ENCODE assay signal across 8 cellular contexts in the genomic region with DNA sequence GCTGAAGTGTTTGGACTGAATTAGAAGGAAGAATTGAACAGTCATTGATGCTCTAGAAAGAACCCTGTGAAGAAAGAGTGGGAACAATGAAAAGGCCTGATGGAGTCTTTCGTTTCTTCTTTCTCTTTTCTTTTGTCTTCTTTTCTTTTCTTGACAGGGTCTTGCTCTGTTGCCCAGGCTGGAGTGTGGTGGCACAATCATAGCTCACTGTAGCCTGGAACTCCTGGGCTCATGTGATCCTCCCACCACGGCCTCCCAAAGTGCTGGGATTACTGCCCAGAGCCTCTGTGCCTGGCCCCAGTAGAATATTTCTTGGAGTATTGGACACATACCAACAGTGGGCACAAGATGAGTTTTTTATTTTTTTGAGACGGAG. TPM values are rescaled to one million over a fixed set of nuclear protein-coding genes. Genes with fewer than 3 reads are reported as not detected.
DNase-seq lines count a peak whose midpoint lies in the region; ATAC-seq and TF ChIP-seq lines count a peak whose summit lies in the region.

No MANE protein-coding gene starts in this region.

- H3K27ac ChIP-seq in breast epithelium (no peak overlapping the region), VCaP (peak overlapping the region; percentile 99; the same call in 1 of the 2 replicates), foreskin keratinocyte (peak overlapping the region; percentile 100), subcutaneous abdominal adipose tissue (ENCODE audit: low read depth, low read length) (no peak overlapping the region)

- ATAC-seq in foreskin keratinocyte: no peak
- no peak for ATAC-seq in HG02970 (IDR thresholded peaks at IDR 0.05; ENCODE audit: low FRiP score, unreplicated experiment)
- no peak for ATAC-seq in GM19463 (IDR thresholded peaks at IDR 0.05; ENCODE audit: unreplicated experiment)
- no peak for ATAC-seq in HG03280 (IDR thresholded peaks at IDR 0.05; ENCODE audit: unreplicated experiment)

- intact Hi-C loops in MCF 10A (cut with micrococcal nuclease) (no loop called here), breast epithelium (cut with DNase I; ENCODE audit: low total_unique reads) (loop anchor here (10.0 kb wide), 1 partner anchor 291 kb away; no protein-coding TSS in a partner anchor)

- H3K4me1 ChIP-seq in breast epithelium: no peaks in the 10 kb centered on the region
- H3K4me1 ChIP-seq in foreskin keratinocyte: peaks cover 10% of the 10 kb centered on the region
- H3K4me1 ChIP-seq in subcutaneous abdominal adipose tissue (ENCODE audit: control insufficient read depth in 5 of 5, insufficient read depth in 5 of 5, low read length in 5 of 5): peaks cover 0 to 30% (median 19%) of the 10 kb centered on the region in 5 donors

- H3K4me3 ChIP-seq in breast epithelium: peak overlapping the region in 1 of 3 donors; percentile 89
- no peak overlapping the region for H3K4me3 ChIP-seq in subcutaneous abdominal adipose tissue (ENCODE audit: low read depth in 1 of 5, low read length in 5 of 5)

- no peaks in the 10 kb centered on the region for H3K36me3 ChIP-seq in breast epithelium
- H3K36me3 ChIP-seq in subcutaneous abdominal adipose tissue (ENCODE audit: control insufficient read depth in 5 of 5, insufficient read depth in 5 of 5, low read length in 5 of 5): peaks cover 0 to 29% (median 23%) of the 10 kb centered on the region in 5 donors

- no peak for TF ChIP-seq POLR2A in breast epithelium (IDR thresholded peaks at IDR 0.05)

- TF ChIP-seq CTCF in MCF 10A (IDR thresholded peaks at IDR 0.05; ENCODE audit: unreplicated experiment) (no peak), breast epithelium (IDR thresholded peaks at IDR 0.05) (no peak), VCaP (conservative IDR thresholded peaks at IDR 0.05) (no peak), foreskin keratinocyte (conservative IDR thresholded peaks at IDR 0.05) (no peak)

- H3K4me1 Mint-ChIP-seq in MCF 10A (ENCODE audit: insufficient read depth, unreplicated experiment): peaks cover 11% of the 10 kb centered on the region

- H3K4me3 Mint-ChIP-seq in MCF 10A (ENCODE audit: unreplicated experiment): peak overlapping the region; percentile 81

- peak overlapping the region in 3 of 5 donors; percentile 81 to 93 (median 92) for H3K9ac ChIP-seq in subcutaneous abdominal adipose tissue (ENCODE audit: low read length in 5 of 5)

- H3K9me3 ChIP-seq in breast epithelium: no peaks in the 10 kb centered on the region
- no peaks in the 10 kb centered on the region for H3K9me3 ChIP-seq in subcutaneous abdominal adipose tissue (ENCODE audit: control insufficient read depth in 5 of 5, low read length in 5 of 5)

- no TSS peak for BruUV-seq in MCF 10A (replicated peaks; lab: Mats Ljungman, UMichigan)

- no peak for DNase-seq in MCF 10A (ENCODE audit: unreplicated experiment)
- no peak for DNase-seq in breast epithelium (ENCODE audit: low spot score in 2 of 2)
- no peak for DNase-seq in foreskin keratinocyte

- H3K27me3 ChIP-seq in breast epithelium (no peaks in the 10 kb centered on the region), foreskin keratinocyte (no peaks in the 10 kb centered on the region), subcutaneous abdominal adipose tissue (ENCODE audit: control insufficient read depth in 5 of 5, insufficient read depth in 4 of 5, low read length in 5 of 5) (no peaks in the 10 kb centered on the region)

- H3K36me3 Mint-ChIP-seq in MCF 10A (ENCODE audit: insufficient read depth, unreplicated experiment): peaks cover 30% of the 10 kb centered on the region

- peak overlapping the region; percentile 98 for H3K27ac Mint-ChIP-seq in MCF 10A (ENCODE audit: low read depth, unreplicated experiment)

- H3K27me3 Mint-ChIP-seq in MCF 10A (ENCODE audit: insufficient read depth, unreplicated experiment): no peaks in the 10 kb centered on the region

- CTCF ChIA-PET in MCF 10A (lab: Yijun Ruan, JAX): interaction anchor here (0.9 to 12.8 kb wide), 9 partner anchors 24 to 315 kb away, joined by 3 to 148 read pairs (median 5); no protein-coding TSS in a partner anchor

- POLR2A ChIA-PET in MCF 10A (lab: Yijun Ruan, JAX): interaction anchor here (0.7 to 4.0 kb wide), 8 partner anchors 9 to 267 kb away, joined by 3 to 26 read pairs (median 7); partner anchors contain the start of genes FADS1 and FTH1

- H3K9me3 Mint-ChIP-seq in MCF 10A (ENCODE audit: unreplicated experiment): no peaks in the 10 kb centered on the region

RNA-seq across cellular contexts. Expression of gene FEN1, which starts 1.1 kb away (rescaled TPM):
- total RNA-seq in MCF 10A (2022) (19.9 and 21.5 TPM in 2 replicates), breast epithelium (1 to 10 TPM; 5.9 to 9.2 (median 8.5) TPM), foreskin keratinocyte (73.6 and 92.9 TPM in 2 replicates)
- 64.5 and 79.3 TPM in 2 replicates for polyA plus RNA-seq in foreskin keratinocyte

RNA-seq across cellular contexts. Expression of gene TMEM258, which starts 1.4 kb away (rescaled TPM):
- total RNA-seq in MCF 10A (2022) (184 and 300 TPM in 2 replicates), breast epithelium (10 to 100 TPM; 35.4 to 55.4 (median 35.7) TPM), foreskin keratinocyte (133 and 163 TPM in 2 replicates)
- 223 and 259 TPM in 2 replicates for polyA plus RNA-seq in foreskin keratinocyte

RNA-seq across cellular contexts. Expression of gene FADS1, which starts 23.0 kb away (rescaled TPM):
- 24.2 and 27.5 TPM in 2 replicates for total RNA-seq in MCF 10A (2022)
- 100 to 1,000 TPM in 1 of 3 donors, 10 to 100 TPM in 1, 1 to 10 TPM in 1; 8.8 to 112 (median 15.1) TPM for total RNA-seq in breast epithelium
- 88.0 and 97.3 TPM in 2 replicates for total RNA-seq in foreskin keratinocyte
- polyA plus RNA-seq in foreskin keratinocyte: 40.1 and 41.6 TPM in 2 replicates

RNA-seq across cellular contexts. Expression of gene FADS2, which starts 34.3 kb away (rescaled TPM):
- total RNA-seq in MCF 10A (2022): 7.5 and 20.6 TPM in 2 replicates
- 10 to 100 TPM in 1 of 3 donors, 1 to 10 TPM in 2; 5.6 to 35.8 (median 7.5) TPM for total RNA-seq in breast epithelium
- total RNA-seq in foreskin keratinocyte: 517 and 543 TPM in 2 replicates
- 354 and 363 TPM in 2 replicates for polyA plus RNA-seq in foreskin keratinocyte

RNA-seq across cellular contexts. Expression of gene MYRF, which starts 41.4 kb away (rescaled TPM):
- total RNA-seq in MCF 10A (2022) (0.16 TPM in 1 of 2 replicates, not detected in the other), breast epithelium (1 to 10 TPM in 1 of 3 donors, under 1 TPM in 2; 0.32 to 6.9 (median 0.66) TPM), foreskin keratinocyte (0.10 and 0.18 TPM in 2 replicates)
- polyA plus RNA-seq in foreskin keratinocyte: 0.11 and 0.12 TPM in 2 replicates

Comparison
In these comparisons a context has a peak if more than half of its experiments do, and no peak if none do; other contexts are left out.
1. H3K27ac ChIP-seq: peak in VCaP (single experiment) and foreskin keratinocyte (single experiment); none in breast epithelium (0 of 2) and subcutaneous abdominal adipose tissue (single experiment).